21 cellular contexts compared by ENCODE assay signal in the genomic region with DNA sequence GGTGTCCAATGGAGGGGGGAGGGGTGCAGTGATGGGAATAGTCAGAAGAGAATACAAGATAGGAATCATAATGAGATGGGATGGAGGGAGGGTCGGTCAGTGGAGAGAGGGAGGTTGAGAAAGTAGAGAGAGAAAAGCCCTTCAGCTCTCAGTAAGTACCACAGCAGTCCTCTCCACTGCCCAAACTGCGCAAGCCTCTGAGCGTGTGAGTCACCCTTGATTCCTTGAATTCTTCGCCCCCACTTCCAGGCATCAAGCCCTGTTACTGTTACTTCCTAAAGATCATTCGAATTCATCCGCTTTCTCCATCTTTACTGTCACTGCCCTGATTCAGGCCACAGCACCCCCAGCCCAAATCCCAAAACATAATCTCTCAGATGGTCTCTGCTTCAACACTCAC. TPM values are rescaled to one million over a fixed set of nuclear protein-coding genes. Genes with fewer than 3 reads are reported as not detected.
A peak's percentile ranks its signal among the peaks of the same experiment; 100 is the strongest.
DNase-seq lines count a peak whose midpoint lies in the region; ATAC-seq and TF ChIP-seq lines count a peak whose summit lies in the region.
"Had no signal": no experiment of that assay in that cellular context is flagged by ENCODE, and none has a peak within 500 bp of the region (broad histone marks: within the 10 kb centered on the region; RNA-seq: fewer than 3 reads in every experiment).

No MANE protein-coding gene starts in this region.

- H3K27ac ChIP-seq in breast epithelium: no peak overlapping the region
- no peak overlapping the region for H3K27ac ChIP-seq in upper lobe of right lung
- H3K27ac ChIP-seq: esophagus muscularis mucosa had no signal

- intact Hi-C loops in MCF 10A (cut with micrococcal nuclease): no loop called here
- intact Hi-C loops in breast epithelium (cut with DNase I; ENCODE audit: low total_unique reads): no loop called here
- intact Hi-C loops in upper lobe of right lung (cut with DNase I): no loop called here

- POLR2A ChIA-PET in MCF 10A (lab: Yijun Ruan, JAX): interaction anchor here (0.8 to 1.7 kb wide), 5 partner anchors 12 to 72 kb away, joined by 3 to 7 read pairs (median 3); no protein-coding TSS in a partner anchor

- DNase-seq in MCF 10A (ENCODE audit: unreplicated experiment): peak; percentile 75
- DNase-seq in breast epithelium (ENCODE audit: low spot score in 2 of 2): no peak
- peak; percentile 73 for DNase-seq in fibroblast of pulmonary artery (ENCODE audit: low read depth)
- DNase-seq in upper lobe of right lung: peak; percentile 59
- DNase-seq in retina: no peak
- DNase-seq in DMS79 (lab: John Stamatoyannopoulos, UW): no peak
- DNase-seq: ACHN; activated CD8-positive, alpha-beta T cell treated with anti-CD3 and anti-CD28 coated beads, Interleukin-2, amount 10 ng/mL, durations not matched to agents 7 days and 5 days; amniotic stem cell; COR-L47; left ventricle myocardium superior; naive thymus-derived CD8-positive, alpha-beta T cell; NCI-H1092 treated with DMSO at 0.1 percent for 48 hours; NCI-H345 had no signal

- H3K9me3 Mint-ChIP-seq in MCF 10A (ENCODE audit: unreplicated experiment): no peaks in the 10 kb centered on the region
- H3K9me3 Mint-ChIP-seq: activated T-helper 1 cell treated with anti-CD3 and anti-CD28 coated beads, Interleukin-12 subunit alpha, Interleukin-12 subunit beta, Interleukin-2, Interleukin-4 antibody, amounts not matched to agents 30 ng/mL and 10 ng/mL and 1 ng/mL, durations not matched to agents 14 hours and 24 hours and 36 hours; naive thymus-derived CD8-positive, alpha-beta T cell had no signal

- BruUV-seq in MCF 10A (replicated peaks; lab: Mats Ljungman, UMichigan): no TSS peak

- H3K4me1 Mint-ChIP-seq in MCF 10A (ENCODE audit: insufficient read depth, unreplicated experiment): peaks cover 16% of the 10 kb centered on the region

- H3K27ac Mint-ChIP-seq in MCF 10A (ENCODE audit: low read depth, unreplicated experiment): no peak overlapping the region
- H3K27ac Mint-ChIP-seq: activated CD8-positive, alpha-beta T cell treated with anti-CD3 and anti-CD28 coated beads, Interleukin-2, amount 10 ng/mL, durations not matched to agents 7 days and 5 days; activated T-helper 1 cell treated with anti-CD3 and anti-CD28 coated beads, Interleukin-12 subunit alpha, Interleukin-12 subunit beta, Interleukin-2, Interleukin-4 antibody, amounts not matched to agents 30 ng/mL and 10 ng/mL and 1 ng/mL, durations not matched to agents 14 hours and 24 hours and 36 hours; naive thymus-derived CD8-positive, alpha-beta T cell had no signal

- no peak for TF ChIP-seq CTCF in MCF 10A (IDR thresholded peaks at IDR 0.05; ENCODE audit: unreplicated experiment)
- no peak for TF ChIP-seq CTCF in breast epithelium (IDR thresholded peaks at IDR 0.05)
- TF ChIP-seq CTCF in fibroblast of pulmonary artery (IDR thresholded peaks at IDR 0.05; ENCODE audit: low read length, missing control alignments): no peak
- TF ChIP-seq CTCF in upper lobe of right lung (IDR thresholded peaks at IDR 0.05): no peak

- no peak overlapping the region for H3K4me3 Mint-ChIP-seq in MCF 10A (ENCODE audit: unreplicated experiment)
- H3K4me3 Mint-ChIP-seq: activated CD8-positive, alpha-beta T cell treated with anti-CD3 and anti-CD28 coated beads, Interleukin-2, amount 10 ng/mL, durations not matched to agents 7 days and 5 days; activated T-helper 1 cell treated with anti-CD3 and anti-CD28 coated beads, Interleukin-12 subunit alpha, Interleukin-12 subunit beta, Interleukin-2, Interleukin-4 antibody, amounts not matched to agents 30 ng/mL and 10 ng/mL and 1 ng/mL, durations not matched to agents 14 hours and 24 hours and 36 hours; naive thymus-derived CD8-positive, alpha-beta T cell had no signal

- H3K4me1 ChIP-seq in breast epithelium (peaks cover 0 to 5% of the 10 kb centered on the region in 2 donors), upper lobe of right lung (peaks cover 14% of the 10 kb centered on the region)

- CTCF ChIA-PET in MCF 10A (lab: Yijun Ruan, JAX): interaction anchor here (0.6 to 2.6 kb wide), 5 partner anchors 12 to 187 kb away, joined by 3 to 11 read pairs (median 3); no protein-coding TSS in a partner anchor

- no peaks in the 10 kb centered on the region for H3K9me3 ChIP-seq in breast epithelium
- H3K9me3 ChIP-seq in upper lobe of right lung: no peaks in the 10 kb centered on the region
- H3K9me3 ChIP-seq: esophagus muscularis mucosa had no signal

- TF ChIP-seq POLR2A in breast epithelium (IDR thresholded peaks at IDR 0.05): no peak

- H3K4me3 ChIP-seq in breast epithelium: no peak overlapping the region
- no peak overlapping the region for H3K4me3 ChIP-seq in fibroblast of pulmonary artery (replicated peaks; ENCODE audit: low read depth, low read length)
- H3K4me3 ChIP-seq in upper lobe of right lung: no peak overlapping the region
- H3K4me3 ChIP-seq: esophagus muscularis mucosa had no signal

- H3K27me3 Mint-ChIP-seq in MCF 10A (ENCODE audit: insufficient read depth, unreplicated experiment): peaks cover 13% of the 10 kb centered on the region

- H3K27me3 ChIP-seq in breast epithelium: peaks cover 5 to 27% of the 10 kb centered on the region in 2 donors
- H3K27me3 ChIP-seq in upper lobe of right lung: peaks cover 41% of the 10 kb centered on the region

- ATAC-seq in SK-N-SH treated with all-trans-retinoic acid at 6 μM for 48 hours: peak; percentile 92
- peak; percentile 59 for ATAC-seq in upper lobe of right lung
- ATAC-seq in HG03469 (IDR thresholded peaks at IDR 0.05; ENCODE audit: unreplicated experiment): no peak
- ATAC-seq: activated CD8-positive, alpha-beta T cell treated with anti-CD3 and anti-CD28 coated beads, Interleukin-2, amount 10 ng/mL, durations not matched to agents 7 days and 5 days; left ventricle myocardium superior; naive thymus-derived CD8-positive, alpha-beta T cell had no signal

- H3K36me3 ChIP-seq in breast epithelium: no peaks in the 10 kb centered on the region
- no peaks in the 10 kb centered on the region for H3K36me3 ChIP-seq in upper lobe of right lung
- H3K36me3 ChIP-seq: esophagus muscularis mucosa had no signal

- peaks cover 6% of the 10 kb centered on the region for H3K36me3 Mint-ChIP-seq in MCF 10A (ENCODE audit: insufficient read depth, unreplicated experiment)
- H3K36me3 Mint-ChIP-seq: naive thymus-derived CD8-positive, alpha-beta T cell had no signal

TF ChIP-seq in SK-N-SH treated with all-trans-retinoic acid at 6 μM for 48 hours, 23 proteins besides CTCF, POLR2A, EP300 and RAD21 (continues in another document):
- TF ChIP-seq OSR1 (CRISPR knock-in tag; IDR thresholded peaks at IDR 0.05) (no peak), ZFP3 (CRISPR knock-in tag; IDR thresholded peaks at IDR 0.05) (no peak), SNAI2 (CRISPR knock-in tag; IDR thresholded peaks at IDR 0.05) (no peak), ARNTL (CRISPR knock-in tag; IDR thresholded peaks at IDR 0.05; ENCODE audit: borderline replicate concordance, low read depth) (no peak), TOX (CRISPR knock-in tag; IDR thresholded peaks at IDR 0.05; ENCODE audit: borderline replicate concordance) (no peak), ZFP30 (CRISPR knock-in tag; IDR thresholded peaks at IDR 0.05) (no peak), CSDC2 (CRISPR knock-in tag; IDR thresholded peaks at IDR 0.05) (no peak), ZC3H10 (CRISPR knock-in tag; IDR thresholded peaks at IDR 0.05) (no peak), GLIS3 (CRISPR knock-in tag; IDR thresholded peaks at IDR 0.05) (no peak), ZNF8 (CRISPR knock-in tag; IDR thresholded peaks at IDR 0.05) (no peak), ISL1 (CRISPR knock-in tag; IDR thresholded peaks at IDR 0.05) (no peak), ESRRG (CRISPR knock-in tag; IDR thresholded peaks at IDR 0.05) (no peak)
- TF ChIP-seq, protein P1, sequence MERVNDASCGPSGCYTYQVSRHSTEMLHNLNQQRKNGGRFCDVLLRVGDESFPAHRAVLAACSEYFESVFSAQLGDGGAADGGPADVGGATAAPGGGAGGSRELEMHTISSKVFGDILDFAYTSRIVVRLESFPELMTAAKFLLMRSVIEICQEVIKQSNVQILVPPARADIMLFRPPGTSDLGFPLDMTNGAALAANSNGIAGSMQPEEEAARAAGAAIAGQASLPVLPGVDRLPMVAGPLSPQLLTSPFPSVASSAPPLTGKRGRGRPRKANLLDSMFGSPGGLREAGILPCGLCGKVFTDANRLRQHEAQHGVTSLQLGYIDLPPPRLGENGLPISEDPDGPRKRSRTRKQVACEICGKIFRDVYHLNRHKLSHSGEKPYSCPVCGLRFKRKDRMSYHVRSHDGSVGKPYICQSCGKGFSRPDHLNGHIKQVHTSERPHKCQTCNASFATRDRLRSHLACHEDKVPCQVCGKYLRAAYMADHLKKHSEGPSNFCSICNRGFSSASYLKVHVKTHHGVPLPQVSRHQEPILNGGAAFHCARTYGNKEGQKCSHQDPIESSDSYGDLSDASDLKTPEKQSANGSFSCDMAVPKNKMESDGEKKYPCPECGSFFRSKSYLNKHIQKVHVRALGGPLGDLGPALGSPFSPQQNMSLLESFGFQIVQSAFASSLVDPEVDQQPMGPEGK (CRISPR knock-in tag; IDR thresholded peaks at IDR 0.05; ENCODE audit: borderline replicate concordance): no peak
- TF ChIP-seq, protein P2, sequence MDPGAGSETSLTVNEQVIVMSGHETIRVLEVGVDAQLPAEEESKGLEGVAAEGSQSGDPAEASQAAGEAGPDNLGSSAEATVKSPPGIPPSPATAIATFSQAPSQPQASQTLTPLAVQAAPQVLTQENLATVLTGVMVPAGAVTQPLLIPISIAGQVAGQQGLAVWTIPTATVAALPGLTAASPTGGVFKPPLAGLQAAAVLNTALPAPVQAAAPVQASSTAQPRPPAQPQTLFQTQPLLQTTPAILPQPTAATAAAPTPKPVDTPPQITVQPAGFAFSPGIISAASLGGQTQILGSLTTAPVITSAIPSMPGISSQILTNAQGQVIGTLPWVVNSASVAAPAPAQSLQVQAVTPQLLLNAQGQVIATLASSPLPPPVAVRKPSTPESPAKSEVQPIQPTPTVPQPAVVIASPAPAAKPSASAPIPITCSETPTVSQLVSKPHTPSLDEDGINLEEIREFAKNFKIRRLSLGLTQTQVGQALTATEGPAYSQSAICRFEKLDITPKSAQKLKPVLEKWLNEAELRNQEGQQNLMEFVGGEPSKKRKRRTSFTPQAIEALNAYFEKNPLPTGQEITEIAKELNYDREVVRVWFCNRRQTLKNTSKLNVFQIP (CRISPR knock-in tag; IDR thresholded peaks at IDR 0.05; ENCODE audit: borderline replicate concordance, low read depth): no peak

RNA-seq across cellular contexts. Expression of a gene that starts 2.5 kb away (rescaled TPM):
- not detected in 2 replicates for total RNA-seq in MCF 10A (2022)
- total RNA-seq in breast epithelium: under 1 TPM in 1 of 3 donors, not detected in 2; 0.15 TPM
- 2.6 TPM for total RNA-seq in upper lobe of right lung
- total RNA-seq: activated CD8-positive, alpha-beta T cell treated with anti-CD3 and anti-CD28 coated beads, Interleukin-2, amount 10 ng/mL, durations not matched to agents 7 days and 5 days; activated T-helper 1 cell treated with anti-CD3 and anti-CD28 coated beads, Interleukin-12 subunit alpha, Interleukin-12 subunit beta, Interleukin-2, Interleukin-4 antibody, amounts not matched to agents 30 ng/mL and 10 ng/mL and 1 ng/mL, durations not matched to agents 14 hours and 24 hours and 36 hours; dermis microvascular lymphatic vessel endothelial cell; left ventricle myocardium superior; naive thymus-derived CD8-positive, alpha-beta T cell; SK-MEL-5 had no signal

RNA-seq across cellular contexts. Expression of a gene that starts 34.0 kb away (rescaled TPM):
- total RNA-seq in MCF 10A (2022) (18.5 and 27.6 TPM in 2 replicates), breast epithelium (10 to 100 TPM in 2 of 3 donors, 1 to 10 TPM in 1; 3.3 to 38.3 (median 12.3) TPM), upper lobe of right lung (80.2 TPM)
- total RNA-seq: activated CD8-positive, alpha-beta T cell treated with anti-CD3 and anti-CD28 coated beads, Interleukin-2, amount 10 ng/mL, durations not matched to agents 7 days and 5 days; activated T-helper 1 cell treated with anti-CD3 and anti-CD28 coated beads, Interleukin-12 subunit alpha, Interleukin-12 subunit beta, Interleukin-2, Interleukin-4 antibody, amounts not matched to agents 30 ng/mL and 10 ng/mL and 1 ng/mL, durations not matched to agents 14 hours and 24 hours and 36 hours; dermis microvascular lymphatic vessel endothelial cell; left ventricle myocardium superior; naive thymus-derived CD8-positive, alpha-beta T cell; temporal lobe had no signal

Comparison
In these comparisons a context has a peak if more than half of its experiments do, and no peak if none do; other contexts are left out.
1. DNase-seq: peak in MCF 10A (single experiment), fibroblast of pulmonary artery (single experiment) and upper lobe of right lung (single experiment); none in breast epithelium (0 of 2), retina (single experiment) and DMS79 (single experiment).